In the genomic region with DNA sequence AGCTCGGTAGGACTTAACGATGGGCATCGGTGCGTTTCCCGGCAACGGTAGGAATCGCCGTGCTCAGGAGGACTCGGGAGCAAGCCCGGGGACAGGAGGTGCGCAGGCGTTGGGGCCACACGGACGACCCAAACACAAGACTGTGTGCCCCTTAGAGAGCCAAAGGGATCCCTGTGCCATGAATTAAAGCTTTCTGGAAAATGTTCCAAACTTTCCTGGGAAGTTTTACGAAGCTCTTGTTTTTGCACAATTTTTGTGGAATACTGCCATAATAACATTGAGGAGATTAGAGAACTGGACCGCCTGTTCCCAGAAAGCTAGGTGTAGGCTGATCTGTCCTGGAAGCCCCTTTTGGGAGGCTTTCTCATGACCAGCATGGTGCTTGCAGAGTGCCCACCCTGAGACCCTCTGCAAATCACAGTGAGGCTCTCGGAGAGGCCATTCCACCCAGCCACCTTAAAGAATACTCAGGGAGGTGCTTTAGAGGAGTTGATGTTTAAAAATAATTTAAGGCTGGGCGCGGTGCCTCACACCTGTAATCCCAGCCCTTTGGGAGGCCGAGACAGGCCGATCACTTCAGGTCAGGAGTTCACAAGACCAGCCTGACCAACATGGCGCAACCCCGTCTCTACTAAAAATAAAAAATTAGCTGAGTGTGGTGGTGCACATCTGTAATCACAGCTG, we compare ENCODE assay signal across 1 cellular context.
TF ChIP-seq lines count a peak whose summit lies in the region.

No MANE protein-coding gene starts in this region.

TF ChIP-seq in HepG2, 621 proteins besides CTCF, POLR2A, EP300 and RAD21 (continued from another document and continues in another):
- TF ChIP-seq ATF6 (CRISPR knock-in tag; conservative IDR thresholded peaks at IDR 0.05) (no peak), ZNF530 (CRISPR knock-in tag; IDR thresholded peaks at IDR 0.05; ENCODE audit: low read depth) (no peak), HNRNPLL (IDR thresholded peaks at IDR 0.05; ENCODE audit: low read depth, low read length, poor library complexity, severe bottlenecking) (no peak), SP2 (CRISPR knock-in tag; IDR thresholded peaks at IDR 0.05) (no peak), SOX6 (IDR thresholded peaks at IDR 0.05) (no peak), SOX6 (CRISPR knock-in tag; IDR thresholded peaks at IDR 0.05) (no peak), ZBTB10 (CRISPR knock-in tag; IDR thresholded peaks at IDR 0.05; ENCODE audit: borderline replicate concordance) (no peak), ZNF543 (CRISPR knock-in tag; IDR thresholded peaks at IDR 0.05) (no peak), TCF12 (IDR thresholded peaks at IDR 0.05) (no peak), TCF12 (CRISPR knock-in tag; IDR thresholded peaks at IDR 0.05) (peak; percentile 23; the same call in 1 of the 2 replicates), ZNF496 (CRISPR knock-in tag; IDR thresholded peaks at IDR 0.05; ENCODE audit: insufficient replicate concordance) (no peak), ETV6 (CRISPR knock-in tag; conservative IDR thresholded peaks at IDR 0.05) (no peak), ARNTL (CRISPR knock-in tag; IDR thresholded peaks at IDR 0.05) (peak; percentile 68; the same call in 1 of the 2 replicates), SPEN (CRISPR knock-in tag; IDR thresholded peaks at IDR 0.05; ENCODE audit: low read depth) (no peak), ZNF20 (CRISPR knock-in tag; IDR thresholded peaks at IDR 0.05) (no peak), ZNF782 (CRISPR knock-in tag; IDR thresholded peaks at IDR 0.05; ENCODE audit: borderline replicate concordance) (0 out of 2 replicates have a peak, but pooled peaks have one; percentile 64), DMAP1 (CRISPR knock-in tag; IDR thresholded peaks at IDR 0.05) (no peak), DPF2 (CRISPR knock-in tag; IDR thresholded peaks at IDR 0.05; ENCODE audit: borderline replicate concordance, low read depth) (0 out of 2 replicates have a peak, but pooled peaks have one; percentile 19), NR3C1 (CRISPR knock-in tag; IDR thresholded peaks at IDR 0.05) (no peak)
- TF ChIP-seq, protein P1, sequence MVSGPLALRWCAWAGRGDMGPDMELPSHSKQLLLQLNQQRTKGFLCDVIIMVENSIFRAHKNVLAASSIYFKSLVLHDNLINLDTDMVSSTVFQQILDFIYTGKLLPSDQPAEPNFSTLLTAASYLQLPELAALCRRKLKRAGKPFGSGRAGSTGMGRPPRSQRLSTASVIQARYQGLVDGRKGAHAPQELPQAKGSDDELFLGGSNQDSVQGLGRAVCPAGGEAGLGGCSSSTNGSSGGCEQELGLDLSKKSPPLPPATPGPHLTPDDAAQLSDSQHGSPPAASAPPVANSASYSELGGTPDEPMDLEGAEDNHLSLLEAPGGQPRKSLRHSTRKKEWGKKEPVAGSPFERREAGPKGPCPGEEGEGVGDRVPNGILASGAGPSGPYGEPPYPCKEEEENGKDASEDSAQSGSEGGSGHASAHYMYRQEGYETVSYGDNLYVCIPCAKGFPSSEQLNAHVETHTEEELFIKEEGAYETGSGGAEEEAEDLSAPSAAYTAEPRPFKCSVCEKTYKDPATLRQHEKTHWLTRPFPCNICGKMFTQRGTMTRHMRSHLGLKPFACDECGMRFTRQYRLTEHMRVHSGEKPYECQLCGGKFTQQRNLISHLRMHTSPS (CRISPR knock-in tag; IDR thresholded peaks at IDR 0.05; ENCODE audit: low read depth) = peak; percentile 70; the same call in 1 of the 2 replicates
- TF ChIP-seq, protein P2, sequence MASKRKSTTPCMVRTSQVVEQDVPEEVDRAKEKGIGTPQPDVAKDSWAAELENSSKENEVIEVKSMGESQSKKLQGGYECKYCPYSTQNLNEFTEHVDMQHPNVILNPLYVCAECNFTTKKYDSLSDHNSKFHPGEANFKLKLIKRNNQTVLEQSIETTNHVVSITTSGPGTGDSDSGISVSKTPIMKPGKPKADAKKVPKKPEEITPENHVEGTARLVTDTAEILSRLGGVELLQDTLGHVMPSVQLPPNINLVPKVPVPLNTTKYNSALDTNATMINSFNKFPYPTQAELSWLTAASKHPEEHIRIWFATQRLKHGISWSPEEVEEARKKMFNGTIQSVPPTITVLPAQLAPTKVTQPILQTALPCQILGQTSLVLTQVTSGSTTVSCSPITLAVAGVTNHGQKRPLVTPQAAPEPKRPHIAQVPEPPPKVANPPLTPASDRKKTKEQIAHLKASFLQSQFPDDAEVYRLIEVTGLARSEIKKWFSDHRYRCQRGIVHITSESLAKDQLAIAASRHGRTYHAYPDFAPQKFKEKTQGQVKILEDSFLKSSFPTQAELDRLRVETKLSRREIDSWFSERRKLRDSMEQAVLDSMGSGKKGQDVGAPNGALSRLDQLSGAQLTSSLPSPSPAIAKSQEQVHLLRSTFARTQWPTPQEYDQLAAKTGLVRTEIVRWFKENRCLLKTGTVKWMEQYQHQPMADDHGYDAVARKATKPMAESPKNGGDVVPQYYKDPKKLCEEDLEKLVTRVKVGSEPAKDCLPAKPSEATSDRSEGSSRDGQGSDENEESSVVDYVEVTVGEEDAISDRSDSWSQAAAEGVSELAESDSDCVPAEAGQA (IDR thresholded peaks at IDR 0.05; ENCODE audit: low read depth) = no peak
- TF ChIP-seq, protein P2 (CRISPR knock-in tag; IDR thresholded peaks at IDR 0.05; ENCODE audit: borderline replicate concordance) = no peak
- TF ChIP-seq, protein P3, sequence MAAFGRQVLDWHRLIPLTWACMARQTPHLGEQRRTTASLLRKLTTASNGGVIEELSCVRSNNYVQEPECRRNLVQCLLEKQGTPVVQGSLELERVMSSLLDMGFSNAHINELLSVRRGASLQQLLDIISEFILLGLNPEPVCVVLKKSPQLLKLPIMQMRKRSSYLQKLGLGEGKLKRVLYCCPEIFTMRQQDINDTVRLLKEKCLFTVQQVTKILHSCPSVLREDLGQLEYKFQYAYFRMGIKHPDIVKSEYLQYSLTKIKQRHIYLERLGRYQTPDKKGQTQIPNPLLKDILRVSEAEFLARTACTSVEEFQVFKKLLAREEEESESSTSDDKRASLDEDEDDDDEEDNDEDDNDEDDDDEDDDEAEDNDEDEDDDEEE (CRISPR knock-in tag; IDR thresholded peaks at IDR 0.05) = peak; percentile 56
- TF ChIP-seq, protein P4, sequence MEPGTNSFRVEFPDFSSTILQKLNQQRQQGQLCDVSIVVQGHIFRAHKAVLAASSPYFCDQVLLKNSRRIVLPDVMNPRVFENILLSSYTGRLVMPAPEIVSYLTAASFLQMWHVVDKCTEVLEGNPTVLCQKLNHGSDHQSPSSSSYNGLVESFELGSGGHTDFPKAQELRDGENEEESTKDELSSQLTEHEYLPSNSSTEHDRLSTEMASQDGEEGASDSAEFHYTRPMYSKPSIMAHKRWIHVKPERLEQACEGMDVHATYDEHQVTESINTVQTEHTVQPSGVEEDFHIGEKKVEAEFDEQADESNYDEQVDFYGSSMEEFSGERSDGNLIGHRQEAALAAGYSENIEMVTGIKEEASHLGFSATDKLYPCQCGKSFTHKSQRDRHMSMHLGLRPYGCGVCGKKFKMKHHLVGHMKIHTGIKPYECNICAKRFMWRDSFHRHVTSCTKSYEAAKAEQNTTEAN (CRISPR knock-in tag; conservative IDR thresholded peaks at IDR 0.05) = no peak
- TF ChIP-seq, protein P5, sequence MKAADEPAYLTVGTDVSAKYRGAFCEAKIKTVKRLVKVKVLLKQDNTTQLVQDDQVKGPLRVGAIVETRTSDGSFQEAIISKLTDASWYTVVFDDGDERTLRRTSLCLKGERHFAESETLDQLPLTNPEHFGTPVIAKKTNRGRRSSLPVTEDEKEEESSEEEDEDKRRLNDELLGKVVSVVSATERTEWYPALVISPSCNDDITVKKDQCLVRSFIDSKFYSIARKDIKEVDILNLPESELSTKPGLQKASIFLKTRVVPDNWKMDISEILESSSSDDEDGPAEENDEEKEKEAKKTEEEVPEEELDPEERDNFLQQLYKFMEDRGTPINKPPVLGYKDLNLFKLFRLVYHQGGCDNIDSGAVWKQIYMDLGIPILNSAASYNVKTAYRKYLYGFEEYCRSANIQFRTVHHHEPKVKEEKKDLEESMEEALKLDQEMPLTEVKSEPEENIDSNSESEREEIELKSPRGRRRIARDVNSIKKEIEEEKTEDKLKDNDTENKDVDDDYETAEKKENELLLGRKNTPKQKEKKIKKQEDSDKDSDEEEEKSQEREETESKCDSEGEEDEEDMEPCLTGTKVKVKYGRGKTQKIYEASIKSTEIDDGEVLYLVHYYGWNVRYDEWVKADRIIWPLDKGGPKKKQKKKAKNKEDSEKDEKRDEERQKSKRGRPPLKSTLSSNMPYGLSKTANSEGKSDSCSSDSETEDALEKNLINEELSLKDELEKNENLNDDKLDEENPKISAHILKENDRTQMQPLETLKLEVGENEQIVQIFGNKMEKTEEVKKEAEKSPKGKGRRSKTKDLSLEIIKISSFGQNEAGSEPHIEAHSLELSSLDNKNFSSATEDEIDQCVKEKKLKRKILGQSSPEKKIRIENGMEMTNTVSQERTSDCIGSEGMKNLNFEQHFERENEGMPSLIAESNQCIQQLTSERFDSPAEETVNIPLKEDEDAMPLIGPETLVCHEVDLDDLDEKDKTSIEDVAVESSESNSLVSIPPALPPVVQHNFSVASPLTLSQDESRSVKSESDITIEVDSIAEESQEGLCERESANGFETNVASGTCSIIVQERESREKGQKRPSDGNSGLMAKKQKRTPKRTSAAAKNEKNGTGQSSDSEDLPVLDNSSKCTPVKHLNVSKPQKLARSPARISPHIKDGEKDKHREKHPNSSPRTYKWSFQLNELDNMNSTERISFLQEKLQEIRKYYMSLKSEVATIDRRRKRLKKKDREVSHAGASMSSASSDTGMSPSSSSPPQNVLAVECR (CRISPR knock-in tag; IDR thresholded peaks at IDR 0.05; ENCODE audit: borderline replicate concordance) = no peak
- TF ChIP-seq, protein P6, sequence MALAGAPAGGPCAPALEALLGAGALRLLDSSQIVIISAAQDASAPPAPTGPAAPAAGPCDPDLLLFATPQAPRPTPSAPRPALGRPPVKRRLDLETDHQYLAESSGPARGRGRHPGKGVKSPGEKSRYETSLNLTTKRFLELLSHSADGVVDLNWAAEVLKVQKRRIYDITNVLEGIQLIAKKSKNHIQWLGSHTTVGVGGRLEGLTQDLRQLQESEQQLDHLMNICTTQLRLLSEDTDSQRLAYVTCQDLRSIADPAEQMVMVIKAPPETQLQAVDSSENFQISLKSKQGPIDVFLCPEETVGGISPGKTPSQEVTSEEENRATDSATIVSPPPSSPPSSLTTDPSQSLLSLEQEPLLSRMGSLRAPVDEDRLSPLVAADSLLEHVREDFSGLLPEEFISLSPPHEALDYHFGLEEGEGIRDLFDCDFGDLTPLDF (CRISPR knock-in tag; IDR thresholded peaks at IDR 0.05) = no peak
- TF ChIP-seq, protein P7, sequence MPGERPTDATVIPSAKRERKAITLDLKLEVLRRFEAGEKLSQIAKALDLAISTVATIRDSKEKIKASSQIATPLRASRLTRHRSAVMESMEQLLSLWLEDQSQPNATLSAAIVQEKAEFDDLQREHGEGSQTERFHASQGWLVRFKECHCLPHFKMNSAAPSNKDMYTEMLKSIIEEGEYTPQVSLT (CRISPR knock-in tag; IDR thresholded peaks at IDR 0.05; ENCODE audit: borderline replicate concordance, low read depth) = no peak
